In genomic region chr17:45225964-45226530, GRCh38 we compare ENCODE assay signal across 8 cellular contexts. TPM values are rescaled to one million over a fixed set of nuclear protein-coding genes. Genes with fewer than 3 reads are reported as not detected.
DNase-seq lines count a peak whose midpoint lies in the region; ATAC-seq, FAIRE-seq and TF ChIP-seq lines count a peak whose summit lies in the region.

No MANE protein-coding gene starts in this region.

- DNase-seq in T-helper 9 cell (peak; percentile 90), astrocyte (ENCODE audit: low read depth) (no peak), mucosa of descending colon (peak; percentile 82 to 97 (median 83)), HCEC 1CT (no peak), HAP-1 (ENCODE audit: low spot score in 2 of 2) (no peak)
- DNase-seq in stimulated activated naive CD4-positive, alpha-beta T cell (lab: John Stamatoyannopoulos, UW) = peak; percentile 83 to 93 (median 88)

- H4K20me1 ChIP-seq in astrocyte (ENCODE audit: insufficient read depth, low read length) = no peaks in the 10 kb centered on the region

- intact Hi-C loops in mucosa of descending colon (cut with DNase I, micrococcal nuclease) = no loop called here

- H3K27ac Mint-ChIP-seq in astrocyte (ENCODE audit: unreplicated experiment) = no peak overlapping the region

- in situ Hi-C loops in HAP-1 (cut with MboI; ENCODE audit: low sequenced_read_pairs) = no loop called here

- FAIRE-seq in astrocyte (lab: Jason Lieb, UNC) = no peak

- H3K4me3 Mint-ChIP-seq in astrocyte (ENCODE audit: unreplicated experiment) = no peak overlapping the region

- H3K9me3 ChIP-seq in astrocyte (ENCODE audit: insufficient read depth, low read depth, low read length) = no peaks in the 10 kb centered on the region
- H3K9me3 ChIP-seq in mucosa of descending colon = no peaks in the 10 kb centered on the region
- no peaks in the 10 kb centered on the region for H3K9me3 ChIP-seq in HAP-1

- no peak overlapping the region for H3K9ac ChIP-seq in astrocyte (ENCODE audit: low read length)

- ATAC-seq in GM18870 (IDR thresholded peaks at IDR 0.05; ENCODE audit: unreplicated experiment) (peak; percentile 35), HG03196 (IDR thresholded peaks at IDR 0.05; ENCODE audit: unreplicated experiment) (peak; percentile 43), mucosa of descending colon (peak; percentile 75)

- H3K4me1 Mint-ChIP-seq in astrocyte (ENCODE audit: low read depth, unreplicated experiment) = peaks cover 12% of the 10 kb centered on the region

- H3K27me3 ChIP-seq in astrocyte (ENCODE audit: insufficient read depth, low read length) (peaks cover 14% of the 10 kb centered on the region), HAP-1 (ENCODE audit: low read depth) (peaks cover 27% of the 10 kb centered on the region)

- H3K4me1 ChIP-seq in astrocyte (ENCODE audit: insufficient read depth, low read length) = peaks cover 17% of the 10 kb centered on the region
- H3K4me1 ChIP-seq in mucosa of descending colon (ENCODE audit: low read depth) = peaks cover 12% of the 10 kb centered on the region
- no peaks in the 10 kb centered on the region for H3K4me1 ChIP-seq in HAP-1

- peaks cover 12% of the 10 kb centered on the region for H3K27me3 Mint-ChIP-seq in astrocyte (ENCODE audit: low read depth, unreplicated experiment)

- no peak overlapping the region for H3K4me3 ChIP-seq in astrocyte (ENCODE audit: insufficient read depth, low read depth, low read length)
- no peak overlapping the region for H3K4me3 ChIP-seq in mucosa of descending colon
- no peak overlapping the region for H3K4me3 ChIP-seq in HAP-1

- H3K36me3 ChIP-seq in astrocyte (ENCODE audit: insufficient read depth, low read length) (no peaks in the 10 kb centered on the region), mucosa of descending colon (ENCODE audit: low read depth) (no peaks in the 10 kb centered on the region), HAP-1 (replicated peaks) (no peaks in the 10 kb centered on the region)

- TF ChIP-seq CTCF in astrocyte (IDR thresholded peaks at IDR 0.05; ENCODE audit: insufficient read depth, low read depth, low read length) (no peak), mucosa of descending colon (IDR thresholded peaks at IDR 0.05) (no peak)

- H3K4me2 ChIP-seq in astrocyte (ENCODE audit: low read length) = no peak overlapping the region

- H3K27ac ChIP-seq in astrocyte (ENCODE audit: low read depth, low read length) = no peak overlapping the region

- H2AFZ ChIP-seq in astrocyte (ENCODE audit: low read depth, low read length) = peak overlapping the region; percentile 9

- H3K9me3 Mint-ChIP-seq in astrocyte (ENCODE audit: unreplicated experiment) = no peaks in the 10 kb centered on the region

- no peaks in the 10 kb centered on the region for H3K79me2 ChIP-seq in astrocyte (ENCODE audit: insufficient read depth, low read length)

- no peaks in the 10 kb centered on the region for H3K36me3 Mint-ChIP-seq in astrocyte (ENCODE audit: low read depth, unreplicated experiment)

RNA-seq across cellular contexts. Expression of gene FMNL1, which starts 4.4 kb away (rescaled TPM):
- total RNA-seq in astrocyte (4.0 and 4.7 TPM in 2 replicates), mucosa of descending colon (10 to 100 TPM in 2 of 3 donors, 1 to 10 TPM in 1; 7.4 to 18.1 (median 17.3) TPM)

RNA-seq across cellular contexts. Expression of gene SPATA32, which starts 35.8 kb away (rescaled TPM):
- total RNA-seq in astrocyte = not detected in 2 replicates
- total RNA-seq in mucosa of descending colon = under 1 TPM in 2 of 3 donors, not detected in 1; 0.19 to 0.22 TPM

Comparison
In these comparisons a context has a peak if more than half of its experiments do, and no peak if none do; other contexts are left out.
1. DNase-seq: peak in T-helper 9 cell (single experiment), mucosa of descending colon (3 of 3) and stimulated activated naive CD4-positive, alpha-beta T cell (6 of 6); none in astrocyte (single experiment), HCEC 1CT (single experiment) and HAP-1 (0 of 2).
2. Peak in every context shown above with its lines, with median percentiles within 50 percentile points of each other: ATAC-seq.